Comparison of ENCODE assay signal across 1 cellular context in genomic region chr6:22368794-22369193, GRCh38.
TF ChIP-seq lines count a peak whose summit lies in the region.

No MANE protein-coding gene starts in this region.

TF ChIP-seq in GM12878, 131 proteins besides CTCF, POLR2A, EP300 and RAD21 (continued from another document):
- no peak for TF ChIP-seq USF2 (IDR thresholded peaks at IDR 0.05; ENCODE audit: borderline replicate concordance, low read depth, low read length)
- TF ChIP-seq HCFC1 (IDR thresholded peaks at IDR 0.05; ENCODE audit: low read length): no peak
- TF ChIP-seq STAT3 (IDR thresholded peaks at IDR 0.05; ENCODE audit: low read depth, low read length): no peak
- no peak for TF ChIP-seq TBL1XR1 (IDR thresholded peaks at IDR 0.05; ENCODE audit: low read depth, low read length)
